Comparison of ENCODE assay signal across 26 cellular contexts in the genomic region with DNA sequence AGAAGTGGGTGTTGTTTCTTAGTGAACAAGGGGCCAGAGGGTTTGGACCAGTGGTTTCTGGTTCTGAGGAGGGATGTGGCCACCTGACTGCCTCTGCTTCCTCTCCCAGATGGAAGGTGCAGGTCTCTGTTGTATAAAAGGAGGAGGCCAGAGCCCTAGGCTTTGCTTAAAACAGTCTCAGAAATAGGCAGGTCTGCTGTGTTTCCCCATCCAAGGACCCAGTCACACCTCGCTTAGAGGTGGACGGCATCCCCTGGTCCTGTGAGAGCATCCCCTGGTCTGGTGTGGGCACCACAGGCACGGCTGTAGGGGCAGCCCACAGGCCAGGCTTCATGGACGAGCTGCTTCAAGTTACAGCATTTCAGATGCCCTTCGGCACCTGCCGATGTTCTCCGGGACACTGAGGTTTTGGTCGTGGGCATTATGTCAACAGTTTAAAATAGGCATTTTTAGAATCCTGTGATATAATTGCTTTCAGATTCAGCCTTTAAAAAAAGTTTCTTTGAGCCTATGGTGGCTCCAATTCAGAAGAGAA. TPM values are rescaled to one million over a fixed set of nuclear protein-coding genes. Genes with fewer than 3 reads are reported as not detected.
A peak's percentile ranks its signal among the peaks of the same experiment; 100 is the strongest.
DNase-seq lines count a peak whose midpoint lies in the region; ATAC-seq and TF ChIP-seq lines count a peak whose summit lies in the region.
"Had no signal": no experiment of that assay in that cellular context is flagged by ENCODE, and none has a peak within 500 bp of the region (broad histone marks: within the 10 kb centered on the region; RNA-seq: fewer than 3 reads in every experiment).

No MANE protein-coding gene starts in this region.

- H2BK120ac ChIP-seq in neuronal stem cell (ENCODE audit: low read depth, low read length) = no peak overlapping the region

- H3K14ac ChIP-seq in neuronal stem cell (ENCODE audit: low read length) = no peak overlapping the region

- TF ChIP-seq POLR2A in esophagus muscularis mucosa (IDR thresholded peaks at IDR 0.05; ENCODE audit: low read depth) = no peak

- H3K27me3 Mint-ChIP-seq in activated CD4-positive, alpha-beta memory T cell treated with anti-CD3 and anti-CD28 coated beads for 36 hours = peaks cover 24% of the 10 kb centered on the region
- H3K27me3 Mint-ChIP-seq: activated CD4-positive, alpha-beta memory T cell treated with anti-CD3 and anti-CD28 coated beads, Interleukin-2, amount 10 ng/mL, durations not matched to agents 7 days and 5 days; CD4-positive, CD25-positive, alpha-beta regulatory T cell had no signal

- H2BK12ac ChIP-seq in neuronal stem cell (ENCODE audit: low read length) = no peak overlapping the region

- H4K8ac ChIP-seq in neuronal stem cell (ENCODE audit: low read depth, low read length) = no peak overlapping the region

- no peak overlapping the region for H3K27ac ChIP-seq in esophagus muscularis mucosa (replicated peaks in 1 of 4)
- no peak overlapping the region for H3K27ac ChIP-seq in neuronal stem cell (replicated peaks; ENCODE audit: low read length)
- H3K27ac ChIP-seq in effector memory CD4-positive, alpha-beta T cell (ENCODE audit: insufficient read depth, low read length, poor library complexity, severe bottlenecking) = no peak overlapping the region

- H3K4me2 ChIP-seq in neuronal stem cell (ENCODE audit: insufficient read depth, low read length, poor library complexity, severe bottlenecking) = no peak overlapping the region

- no peak overlapping the region for H3K23ac ChIP-seq in neuronal stem cell (ENCODE audit: low read depth, low read length, poor library complexity)

- H3K79me1 ChIP-seq in neuronal stem cell (ENCODE audit: low read depth, low read length) = no peaks in the 10 kb centered on the region

- ATAC-seq in HG03025 (IDR thresholded peaks at IDR 0.05; ENCODE audit: low FRiP score, unreplicated experiment) = no peak
- ATAC-seq: mucosa of descending colon; stimulated activated naive CD8-positive, alpha-beta T cell treated with anti-CD3 and anti-CD28 coated beads, Interleukin-15, Interleukin-2, amounts not matched to agents 100 U/mL and 50 U/mL, for 24 hours had no signal

- POLR2A ChIA-PET in activated CD4-positive, alpha-beta memory T cell treated with anti-CD3 and anti-CD28 coated beads for 36 hours (lab: Charles Lee) = no interaction called here

- TF ChIP-seq EP300 in esophagus muscularis mucosa (IDR thresholded peaks at IDR 0.05) = no peak

- 90% methylated on average over 6 of the region's 8 CpGs for WGBS in esophagus muscularis mucosa
- WGBS in neuronal stem cell (ENCODE audit: extremely low coverage in 2 of 2, insufficient read length in 2 of 2, insufficient replicate concordance in 1 of 2), 2 donors = no CpG with 5 or more reads among the region's 8 CpGs

- no peak overlapping the region for H2BK5ac ChIP-seq in neuronal stem cell (ENCODE audit: low read length)

- no peak overlapping the region for H2BK15ac ChIP-seq in neuronal stem cell (ENCODE audit: low read length)

- no peaks in the 10 kb centered on the region for H3K4me1 ChIP-seq in esophagus muscularis mucosa
- no peaks in the 10 kb centered on the region for H3K4me1 ChIP-seq in neuronal stem cell (ENCODE audit: control insufficient read depth in 2 of 2, insufficient read depth in 1 of 2, low read depth in 1 of 2, low read length in 2 of 2)
- H3K4me1 ChIP-seq in effector memory CD4-positive, alpha-beta T cell (ENCODE audit: control insufficient read depth, insufficient read depth, low read length, poor library complexity, severe bottlenecking) = no peaks in the 10 kb centered on the region

- H3K4me1 Mint-ChIP-seq in activated CD4-positive, alpha-beta memory T cell treated with anti-CD3 and anti-CD28 coated beads for 36 hours (ENCODE audit: low read depth) = no peaks in the 10 kb centered on the region
- H3K4me1 Mint-ChIP-seq: activated B cell treated with CpG ODN at 0.5 μM for 24 hours; activated CD4-positive, alpha-beta memory T cell treated with anti-CD3 and anti-CD28 coated beads, Interleukin-2, amount 10 ng/mL, durations not matched to agents 7 days and 5 days; activated naive CD8-positive, alpha-beta T cell treated with anti-CD3 and anti-CD28 coated beads for 36 hours; CD4-positive, CD25-positive, alpha-beta regulatory T cell; IgD-negative memory B cell had no signal

- DNase-seq in activated effector memory CD4-positive, alpha-beta T cell treated with anti-CD3 and anti-CD28 coated beads, Interleukin-2, amount 50 U/mL, for 16 hours = peak; percentile 16
- no peak for DNase-seq in activated effector memory CD4-positive, alpha-beta T cell treated with Interleukin-2 at 50 U/mL for 16 hours
- DNase-seq in esophagus muscularis mucosa (ENCODE audit: extremely low spot score) (peak; percentile 74), neuronal stem cell (ENCODE audit: low spot score) (no peak), ureter (ENCODE audit: low spot score) (peak; percentile 30)
- no peak for DNase-seq in activated CD4-positive, alpha-beta memory T cell treated with anti-CD3 and anti-CD28 coated beads for 36 hours
- DNase-seq in effector memory CD4-positive, alpha-beta T cell = no peak
- DNase-seq: 8988T; activated B cell treated with CpG ODN at 0.5 μM for 24 hours; activated CD4-positive, alpha-beta memory T cell treated with anti-CD3 and anti-CD28 coated beads, Interleukin-2, amount 10 ng/mL, durations not matched to agents 7 days and 5 days; activated naive CD8-positive, alpha-beta T cell treated with anti-CD3 and anti-CD28 coated beads for 36 hours; activated T-cell treated with anti-CD3 and anti-CD28 coated beads for 4 hours; caudate nucleus; CD4-positive, CD25-positive, alpha-beta regulatory T cell; EL; mucosa of descending colon; NCI-H1105; NCI-H2029; NCI-H526 treated with DMSO at 0.1 percent for 48 hours; stimulated activated naive CD8-positive, alpha-beta T cell treated with anti-CD3 and anti-CD28 coated beads, Interleukin-15, Interleukin-2, amounts not matched to agents 100 U/mL and 50 U/mL, for 24 hours; T-helper 1 cell had no signal

- TF ChIP-seq CTCF in esophagus muscularis mucosa (IDR thresholded peaks at IDR 0.05) = no peak

- CTCF ChIA-PET in activated CD4-positive, alpha-beta memory T cell treated with anti-CD3 and anti-CD28 coated beads for 36 hours (lab: Charles Lee) = no interaction called here

- H3K9me3 Mint-ChIP-seq in activated CD4-positive, alpha-beta memory T cell treated with anti-CD3 and anti-CD28 coated beads for 36 hours = no peaks in the 10 kb centered on the region
- H3K9me3 Mint-ChIP-seq: activated B cell treated with CpG ODN at 0.5 μM for 24 hours; activated CD4-positive, alpha-beta memory T cell treated with anti-CD3 and anti-CD28 coated beads, Interleukin-2, amount 10 ng/mL, durations not matched to agents 7 days and 5 days had no signal

- H2AFZ ChIP-seq in neuronal stem cell (ENCODE audit: low read length) = no peak overlapping the region

- H3K9ac ChIP-seq in neuronal stem cell (ENCODE audit: low read depth, low read length, poor library complexity) = no peak overlapping the region

- H3K9me3 ChIP-seq in esophagus muscularis mucosa (no peaks in the 10 kb centered on the region), neuronal stem cell (replicated peaks in 1 of 2; ENCODE audit: control insufficient read depth in 2 of 2, insufficient read depth in 1 of 2, low read depth in 1 of 2, low read length in 2 of 2) (no peaks in the 10 kb centered on the region)
- no peaks in the 10 kb centered on the region for H3K9me3 ChIP-seq in effector memory CD4-positive, alpha-beta T cell (ENCODE audit: control insufficient read depth, low read length)
- H3K9me3 ChIP-seq: ascending aorta, mucosa of descending colon, thoracic aorta had no signal

- no peaks in the 10 kb centered on the region for H3K36me3 ChIP-seq in esophagus muscularis mucosa
- H3K36me3 ChIP-seq in neuronal stem cell (replicated peaks in 1 of 2; ENCODE audit: control insufficient read depth in 2 of 2, insufficient read depth in 2 of 2, low read length in 2 of 2) = no peaks in the 10 kb centered on the region
- no peaks in the 10 kb centered on the region for H3K36me3 ChIP-seq in effector memory CD4-positive, alpha-beta T cell (ENCODE audit: control insufficient read depth, insufficient read depth, low read length)
- H3K36me3 ChIP-seq: ascending aorta, thoracic aorta had no signal

- H2AK5ac ChIP-seq in neuronal stem cell (ENCODE audit: low read depth, low read length) = no peak overlapping the region

- no peak overlapping the region for H3K4me3 ChIP-seq in esophagus muscularis mucosa
- no peak overlapping the region for H3K4me3 ChIP-seq in neuronal stem cell (ENCODE audit: low read length in 2 of 2)
- H3K4me3 ChIP-seq in effector memory CD4-positive, alpha-beta T cell (ENCODE audit: insufficient read depth, low read depth, low read length, poor library complexity, severe bottlenecking) = no peak overlapping the region
- H3K4me3 ChIP-seq: ascending aorta, mucosa of descending colon, thoracic aorta had no signal

- H3K4ac ChIP-seq in neuronal stem cell (ENCODE audit: low read length) = no peak overlapping the region

- intact Hi-C loops in esophagus muscularis mucosa (cut with DNase I) = no loop called here
- intact Hi-C loops in activated CD4-positive, alpha-beta memory T cell treated with anti-CD3 and anti-CD28 coated beads for 36 hours (cut with micrococcal nuclease) = no loop called here

- H3K4me3 Mint-ChIP-seq in activated CD4-positive, alpha-beta memory T cell treated with anti-CD3 and anti-CD28 coated beads for 36 hours = no peak overlapping the region
- H3K4me3 Mint-ChIP-seq: activated B cell treated with CpG ODN at 0.5 μM for 24 hours; activated CD4-positive, alpha-beta memory T cell treated with anti-CD3 and anti-CD28 coated beads, Interleukin-2, amount 10 ng/mL, durations not matched to agents 7 days and 5 days; activated naive CD8-positive, alpha-beta T cell treated with anti-CD3 and anti-CD28 coated beads for 36 hours; CD4-positive, CD25-positive, alpha-beta regulatory T cell; IgD-negative memory B cell had no signal

- H3K27ac Mint-ChIP-seq in activated CD4-positive, alpha-beta memory T cell treated with anti-CD3 and anti-CD28 coated beads for 36 hours = no peak overlapping the region
- H3K27ac Mint-ChIP-seq: activated B cell treated with CpG ODN at 0.5 μM for 24 hours; activated CD4-positive, alpha-beta memory T cell treated with anti-CD3 and anti-CD28 coated beads, Interleukin-2, amount 10 ng/mL, durations not matched to agents 7 days and 5 days; activated naive CD8-positive, alpha-beta T cell treated with anti-CD3 and anti-CD28 coated beads for 36 hours; IgD-negative memory B cell had no signal

- no peak overlapping the region for H4K91ac ChIP-seq in neuronal stem cell (ENCODE audit: low read depth, low read length, poor library complexity)

- peak overlapping the region; percentile 59 for H3K18ac ChIP-seq in neuronal stem cell (ENCODE audit: low read length)

- H3K27me3 ChIP-seq in esophagus muscularis mucosa (peaks cover 0 to 49% (median 0%) of the 10 kb centered on the region in 4 donors), neuronal stem cell (ENCODE audit: control insufficient read depth in 3 of 3, insufficient read depth in 3 of 3, low read depth in 1 of 3, low read length in 3 of 3) (peaks cover 0 to 9% (median 0%) of the 10 kb centered on the region in 3 experiments)
- no peaks in the 10 kb centered on the region for H3K27me3 ChIP-seq in effector memory CD4-positive, alpha-beta T cell (replicated peaks; ENCODE audit: control insufficient read depth, insufficient read depth, low read length, poor library complexity, severe bottlenecking)
- H3K27me3 ChIP-seq: ascending aorta had no signal

- no peaks in the 10 kb centered on the region for H3K36me3 Mint-ChIP-seq in activated CD4-positive, alpha-beta memory T cell treated with anti-CD3 and anti-CD28 coated beads for 36 hours
- H3K36me3 Mint-ChIP-seq: activated naive CD8-positive, alpha-beta T cell treated with anti-CD3 and anti-CD28 coated beads for 36 hours; CD4-positive, CD25-positive, alpha-beta regulatory T cell; IgD-negative memory B cell had no signal

RNA-seq across cellular contexts. Expression of gene SHANK2, which starts 45.7 kb away (rescaled TPM):
- total RNA-seq in esophagus muscularis mucosa (10 to 100 TPM; 10.8 to 25.3 (median 15.6) TPM), ureter (77.1 TPM)
- polyA plus RNA-seq in neuronal stem cell (2013, experiment 1 of 2) = 5.0 TPM
- 5.0 TPM for polyA plus RNA-seq in neuronal stem cell (2013, experiment 2 of 2)
- total RNA-seq in activated CD4-positive, alpha-beta memory T cell treated with anti-CD3 and anti-CD28 coated beads for 36 hours = not detected
- total RNA-seq: activated CD4-positive, alpha-beta memory T cell treated with anti-CD3 and anti-CD28 coated beads, Interleukin-2, amount 10 ng/mL, durations not matched to agents 7 days and 5 days; activated naive CD8-positive, alpha-beta T cell treated with anti-CD3 and anti-CD28 coated beads for 36 hours; CD4-positive, CD25-positive, alpha-beta regulatory T cell; endothelial cell of umbilical vein had no signal
- polyA plus RNA-seq: CD4-positive, CD25-positive, alpha-beta regulatory T cell; endothelial cell of umbilical vein; IgD-negative memory B cell had no signal

Comparison
In these comparisons a context has a peak if more than half of its experiments do, and no peak if none do; other contexts are left out.
1. DNase-seq: peak in activated effector memory CD4-positive, alpha-beta T cell treated with anti-CD3 and anti-CD28 coated beads, Interleukin-2, amount 50 U/mL, for 16 hours (single experiment), esophagus muscularis mucosa (single experiment) and ureter (single experiment); none in activated effector memory CD4-positive, alpha-beta T cell treated with Interleukin-2 at 50 U/mL for 16 hours (single experiment), neuronal stem cell (single experiment), activated CD4-positive, alpha-beta memory T cell treated with anti-CD3 and anti-CD28 coated beads for 36 hours (single experiment) and effector memory CD4-positive, alpha-beta T cell (0 of 3).
2. RNA of gene SHANK2, which starts 45.7 kb away (total RNA-seq): 77.1 TPM in ureter (single experiment) and 10.8 to 25.3 TPM in esophagus muscularis mucosa; not detected in activated CD4-positive, alpha-beta memory T cell treated with anti-CD3 and anti-CD28 coated beads for 36 hours; every median in the first group is over 10 times any median in the second.